ENCODE assay signal across 1 cellular context in the genomic region with DNA sequence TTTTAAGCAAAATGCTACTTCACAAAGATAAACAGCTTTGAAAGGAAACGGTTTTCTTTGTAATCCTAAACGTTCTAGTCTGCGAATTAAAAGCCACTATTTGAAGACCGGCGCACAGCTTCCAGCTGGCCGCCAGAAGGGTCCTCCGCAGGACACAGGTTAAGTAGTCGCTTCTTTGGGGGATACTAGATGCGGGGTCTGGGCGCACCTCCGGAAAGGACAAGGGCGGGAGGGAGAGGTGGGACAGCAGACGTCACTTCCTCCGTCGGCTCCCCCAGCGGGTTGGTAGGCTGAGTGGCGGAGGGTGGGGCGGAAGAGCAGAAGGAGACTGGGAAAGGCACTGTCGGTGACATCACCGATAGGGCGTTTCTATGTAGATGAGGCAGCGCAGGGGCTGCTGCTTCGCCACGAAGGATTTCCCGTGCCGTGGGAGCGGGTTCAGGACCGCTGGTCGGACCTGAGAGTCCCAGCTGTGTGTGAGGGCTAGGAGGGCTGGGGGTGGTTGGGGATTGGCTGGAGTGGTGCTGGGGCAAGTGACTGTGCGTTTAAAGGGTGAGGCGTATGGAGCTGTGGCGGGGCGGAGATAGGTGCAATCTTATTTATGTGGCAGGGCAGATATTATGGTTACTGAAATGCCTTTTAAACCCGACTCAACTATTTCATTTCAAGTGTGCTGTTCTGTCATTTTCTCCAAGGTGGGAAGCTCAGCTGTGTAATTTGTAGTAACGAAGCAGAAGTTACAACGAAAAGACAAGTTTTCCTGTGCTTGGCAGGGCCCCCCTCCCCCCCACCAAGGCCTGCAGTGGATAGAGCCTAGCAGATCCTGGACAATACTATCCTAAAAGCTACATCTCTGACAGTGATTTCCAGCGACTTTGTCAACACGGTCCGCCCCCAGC.
TF ChIP-seq lines count a peak whose summit lies in the region.
"Not testable (repeated sequence)": the region's sequence is repeated elsewhere in the genome, so short reads cannot be mapped to it uniquely, and the experiment has no call there.

No MANE protein-coding gene starts in this region.

TF ChIP-seq in A549, 52 proteins besides CTCF, POLR2A, EP300 and RAD21 (continued from another document):
- TF ChIP-seq REST (IDR thresholded peaks at IDR 0.05) = peak; percentile 77
- TF ChIP-seq PHF8 (IDR thresholded peaks at IDR 0.05; ENCODE audit: borderline replicate concordance, low read depth) = peak; percentile 30; the same call in 1 of the 2 replicates
- 0 out of 2 replicates have a peak, but pooled peaks have one; percentile 34 for TF ChIP-seq EHF (CRISPR knock-in tag; IDR thresholded peaks at IDR 0.05)
- TF ChIP-seq HOXB5 (CRISPR knock-in tag; IDR thresholded peaks at IDR 0.05) = peak; percentile 93
- TF ChIP-seq, protein P1, sequence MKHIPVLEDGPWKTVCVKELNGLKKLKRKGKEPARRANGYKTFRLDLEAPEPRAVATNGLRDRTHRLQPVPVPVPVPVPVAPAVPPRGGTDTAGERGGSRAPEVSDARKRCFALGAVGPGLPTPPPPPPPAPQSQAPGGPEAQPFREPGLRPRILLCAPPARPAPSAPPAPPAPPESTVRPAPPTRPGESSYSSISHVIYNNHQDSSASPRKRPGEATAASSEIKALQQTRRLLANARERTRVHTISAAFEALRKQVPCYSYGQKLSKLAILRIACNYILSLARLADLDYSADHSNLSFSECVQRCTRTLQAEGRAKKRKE (CRISPR knock-in tag; IDR thresholded peaks at IDR 0.05; ENCODE audit: low read depth) = peak; percentile 98
- not testable (repeated sequence) for TF ChIP-seq FOSL2 (IDR thresholded peaks at IDR 0.05)
- peak; percentile 74 for TF ChIP-seq FOSL2 (CRISPR knock-in tag; IDR thresholded peaks at IDR 0.05)
TF ChIP-seq in A549: peak in this region for 20; not testable (repeated sequence) for 32.
